In the genomic region with DNA sequence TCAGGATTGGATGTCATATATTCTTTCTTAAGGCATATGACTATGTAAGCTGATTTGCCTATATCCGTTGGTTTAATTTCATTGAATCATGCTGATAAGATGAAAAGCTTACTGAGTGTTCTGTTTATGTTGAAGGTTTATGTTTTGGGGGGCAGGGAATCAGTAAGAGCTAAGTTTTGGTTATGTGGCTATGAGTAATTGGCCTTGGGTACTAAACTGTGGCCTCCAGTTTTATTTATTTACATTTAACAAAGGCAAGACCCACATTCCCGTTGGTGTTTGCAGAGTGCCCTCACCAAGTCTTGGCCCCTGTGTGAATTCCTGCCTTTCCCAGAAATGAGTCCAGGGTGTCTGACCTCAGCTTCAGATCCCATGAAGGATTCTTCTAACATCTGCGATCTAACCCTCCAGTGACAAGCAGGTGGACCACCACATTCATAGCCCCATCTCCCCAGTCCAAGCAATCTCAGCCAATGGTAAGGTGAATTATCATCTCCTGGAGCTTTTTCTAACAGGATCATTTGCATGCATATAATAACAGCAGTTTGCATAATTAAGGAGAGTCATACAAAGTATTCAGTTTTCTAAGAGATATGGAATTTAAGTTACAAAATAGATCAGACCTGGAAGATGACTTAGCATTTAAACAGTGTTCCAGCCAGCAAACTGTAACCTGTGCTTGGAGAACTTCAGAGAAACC, we compare ENCODE assay signal across 18 cellular contexts. TPM values are rescaled to one million over a fixed set of nuclear protein-coding genes. Genes with fewer than 3 reads are reported as not detected.
DNase-seq lines count a peak whose midpoint lies in the region; ATAC-seq, FAIRE-seq and TF ChIP-seq lines count a peak whose summit lies in the region.
"Had no signal": no experiment of that assay in that cellular context is flagged by ENCODE, and none has a peak within 500 bp of the region (broad histone marks: within the 10 kb centered on the region; RNA-seq: fewer than 3 reads in every experiment).

No MANE protein-coding gene starts in this region.

- no peak for TF ChIP-seq EP300 in K562 (IDR thresholded peaks at IDR 0.05; ENCODE audit: low read length)

- ATAC-seq in K562 (no peak), GM21529 (IDR thresholded peaks at IDR 0.05; ENCODE audit: unreplicated experiment) (no peak), HG02938 (IDR thresholded peaks at IDR 0.05; ENCODE audit: unreplicated experiment) (no peak)
- ATAC-seq in CD8-positive, alpha-beta T cell = no peak
- ATAC-seq: SK-N-SH treated with all-trans-retinoic acid at 6 μM for 48 hours had no signal

- TF ChIP-seq CTCF in AG10803 (conservative IDR thresholded peaks at IDR 0.05; ENCODE audit: low read length) (no peak), K562 (IDR thresholded peaks at IDR 0.05 in 2 of 3, conservative IDR thresholded peaks at IDR 0.05 in 1 of 3; ENCODE audit: insufficient read depth in 2 of 3, low read depth in 1 of 3, low read length in 3 of 3) (no peak), nephron progenitor cell (IDR thresholded peaks at IDR 0.05) (no peak)
- TF ChIP-seq CTCF in CD8-positive, alpha-beta T cell (IDR thresholded peaks at IDR 0.05) = no peak

- no peaks in the 10 kb centered on the region for H3K79me2 ChIP-seq in K562 (ENCODE audit: control insufficient read depth, insufficient read depth, low read length)

- POLR2A ChIA-PET in K562 (lab: Yijun Ruan, JAX) = interaction anchor here (0.8 kb wide), 1 partner anchor 39 kb away, joined by 4 read pairs; no protein-coding TSS in a partner anchor
- POLR2A ChIA-PET in CD8-positive, alpha-beta T cell (lab: Charles Lee) = no interaction called here

- H3K4me1 Mint-ChIP-seq in CD8-positive, alpha-beta T cell (ENCODE audit: low read depth) = no peaks in the 10 kb centered on the region
- H3K4me1 Mint-ChIP-seq in nephron progenitor cell = peaks cover 16% of the 10 kb centered on the region
- H3K4me1 Mint-ChIP-seq: activated CD4-positive, alpha-beta memory T cell treated with anti-CD3 and anti-CD28 coated beads, Interleukin-2, amount 10 ng/mL, durations not matched to agents 7 days and 5 days; CD4-positive, CD25-positive, alpha-beta regulatory T cell had no signal

- H3K4me3 ChIP-seq in AG10803 (ENCODE audit: low read length) (no peak overlapping the region), K562 (no peak overlapping the region)
- no peak overlapping the region for H3K4me3 ChIP-seq in CD8-positive, alpha-beta T cell (ENCODE audit: low read depth, low read length)
- H3K4me3 ChIP-seq: HAP-1, tibial artery had no signal

- no peaks in the 10 kb centered on the region for H3K9me3 ChIP-seq in K562 (replicated peaks; ENCODE audit: control insufficient read depth, insufficient read depth, low read depth, low read length)
- no peaks in the 10 kb centered on the region for H3K9me3 ChIP-seq in CD8-positive, alpha-beta T cell (ENCODE audit: low read length)
- H3K9me3 ChIP-seq: HAP-1, tibial artery had no signal

- no peak overlapping the region for H3K9ac ChIP-seq in K562 (ENCODE audit: insufficient read depth in 1 of 2, low read depth in 2 of 2, low read length in 2 of 2)

- no peak overlapping the region for H3K4me3 Mint-ChIP-seq in CD8-positive, alpha-beta T cell
- no peak overlapping the region for H3K4me3 Mint-ChIP-seq in nephron progenitor cell
- H3K4me3 Mint-ChIP-seq: activated CD4-positive, alpha-beta memory T cell treated with anti-CD3 and anti-CD28 coated beads, Interleukin-2, amount 10 ng/mL, durations not matched to agents 7 days and 5 days; brain; CD4-positive, CD25-positive, alpha-beta regulatory T cell had no signal

- H3K4me2 ChIP-seq in K562 (ENCODE audit: insufficient read depth, low read length) = no peak overlapping the region

- H3K9me3 Mint-ChIP-seq in CD8-positive, alpha-beta T cell = no peaks in the 10 kb centered on the region
- no peaks in the 10 kb centered on the region for H3K9me3 Mint-ChIP-seq in nephron progenitor cell
- H3K9me3 Mint-ChIP-seq: activated CD4-positive, alpha-beta memory T cell treated with anti-CD3 and anti-CD28 coated beads, Interleukin-2, amount 10 ng/mL, durations not matched to agents 7 days and 5 days; brain had no signal

- peaks cover 13 to 20% of the 10 kb centered on the region in 2 experiments for H3K27me3 ChIP-seq in K562 (ENCODE audit: control insufficient read depth in 2 of 2, insufficient read depth in 2 of 2, low read length in 2 of 2)
- no peaks in the 10 kb centered on the region for H3K27me3 ChIP-seq in CD8-positive, alpha-beta T cell (ENCODE audit: insufficient read depth, low read length)
- H3K27me3 ChIP-seq: tibial artery had no signal

- in situ Hi-C loops in K562 (cut with MboI) = no loop called here

- TF ChIP-seq POLR2A in K562 (conservative IDR thresholded peaks at IDR 0.05) = no peak

- H3K36me3 ChIP-seq in K562 (ENCODE audit: control insufficient read depth, insufficient read depth, low read length) = no peaks in the 10 kb centered on the region
- H3K36me3 ChIP-seq in CD8-positive, alpha-beta T cell (ENCODE audit: insufficient read depth, low read length) = no peaks in the 10 kb centered on the region
- H3K36me3 ChIP-seq: HAP-1, tibial artery had no signal

- H3K27ac Mint-ChIP-seq in CD8-positive, alpha-beta T cell = no peak overlapping the region
- no peak overlapping the region for H3K27ac Mint-ChIP-seq in nephron progenitor cell
- H3K27ac Mint-ChIP-seq: activated CD4-positive, alpha-beta memory T cell treated with anti-CD3 and anti-CD28 coated beads, Interleukin-2, amount 10 ng/mL, durations not matched to agents 7 days and 5 days; brain; CD4-positive, CD25-positive, alpha-beta regulatory T cell had no signal

- 2% methylated on average over 3 of the region's 3 CpGs for WGBS in K562 (ENCODE audit: insufficient coverage, low coverage, missing lambda C conversion rate)

- H3K27ac ChIP-seq in K562 (ENCODE audit: extremely low read depth, low read depth, low read length) = no peak overlapping the region
- no peak overlapping the region for H3K27ac ChIP-seq in CD8-positive, alpha-beta T cell (ENCODE audit: low read depth, low read length)
- H3K27ac ChIP-seq: tibial artery had no signal

- CTCF ChIA-PET in K562 (lab: Yijun Ruan, JAX; ENCODE audit: low intra/inter-chr PET ratio) = no interaction called here
- CTCF ChIA-PET in CD8-positive, alpha-beta T cell (lab: Charles Lee) = no interaction called here

- H3K36me3 Mint-ChIP-seq in CD8-positive, alpha-beta T cell = no peaks in the 10 kb centered on the region
- H3K36me3 Mint-ChIP-seq in nephron progenitor cell (ENCODE audit: low read depth) = no peaks in the 10 kb centered on the region
- H3K36me3 Mint-ChIP-seq: brain; CD4-positive, CD25-positive, alpha-beta regulatory T cell had no signal

- H2AFZ ChIP-seq in K562 (ENCODE audit: low read depth, low read length) = no peak overlapping the region

- no peak for FAIRE-seq in K562 (lab: Jason Lieb, UNC)

- no peaks in the 10 kb centered on the region for H3K4me1 ChIP-seq in K562 (replicated peaks in 1 of 2; ENCODE audit: control insufficient read depth in 2 of 2, insufficient read depth in 2 of 2, low read length in 2 of 2)
- H3K4me1 ChIP-seq in CD8-positive, alpha-beta T cell (ENCODE audit: insufficient read depth, low read length) = no peaks in the 10 kb centered on the region
- H3K4me1 ChIP-seq: HAP-1 had no signal

- 0 out of 2 replicates have a peak, but pooled peaks cover 4% of the 10 kb centered on the region for H4K20me1 ChIP-seq in K562 (replicated peaks; ENCODE audit: control insufficient read depth, insufficient read depth, low read length)

- DNase-seq in AG10803 (ENCODE audit: low read depth) = peak; percentile 60
- peak; percentile 22 for DNase-seq in LoVo (ENCODE audit: low spot score)
- no peak for DNase-seq in K562 (ENCODE audit: extremely low read depth in 1 of 4, low spot score in 3 of 4)
- peak; percentile 7 for DNase-seq in renal cortical epithelial cell (ENCODE audit: low read depth)
- no peak for DNase-seq in CD8-positive, alpha-beta T cell
- no peak for DNase-seq in nephron progenitor cell
- DNase-seq: activated CD4-positive, alpha-beta memory T cell treated with anti-CD3 and anti-CD28 coated beads, Interleukin-2, amount 10 ng/mL, durations not matched to agents 7 days and 5 days; CD4-positive, CD25-positive, alpha-beta regulatory T cell; effector memory CD4-positive, alpha-beta T cell; kidney glomerular epithelial cell; posterior cingulate gyrus; tibial artery had no signal

- no TSS peak for BruUV-seq in K562 (replicated peaks; lab: Mats Ljungman, UMichigan)

- intact Hi-C loops in K562 (cut with micrococcal nuclease) = no loop called here
- intact Hi-C loops in CD8-positive, alpha-beta T cell (cut with DNase I, micrococcal nuclease) = no loop called here

- H3K27me3 Mint-ChIP-seq in CD8-positive, alpha-beta T cell (ENCODE audit: low read depth) = no peaks in the 10 kb centered on the region
- peaks cover 7% of the 10 kb centered on the region for H3K27me3 Mint-ChIP-seq in nephron progenitor cell (ENCODE audit: low read depth, poor library complexity)

- no peak for TF ChIP-seq RAD21 in K562 (CRISPR knock-in tag; conservative IDR thresholded peaks at IDR 0.05 in 1 of 2, IDR thresholded peaks at IDR 0.05 in 1 of 2)

- H3K9me1 ChIP-seq in K562 (ENCODE audit: control insufficient read depth, insufficient read depth, low read length) = no peaks in the 10 kb centered on the region

RNA-seq across cellular contexts. Expression of gene GLDN, which starts 27.4 kb away (rescaled TPM):
- total RNA-seq in K562 (2011; cell fraction: chromatin; rRNA removed; ENCODE audit: low replicate concordance) = 0.12 and 0.32 TPM in 2 replicates
- total RNA-seq in K562 (2011; cell fraction: nucleolus; rRNA removed) = 0.13 and 0.33 TPM in 2 replicates
- total RNA-seq in K562 (2011; cell fraction: nucleoplasm; rRNA removed) = 0.22 TPM in 1 of 2 replicates, not detected in the other
- total RNA-seq in K562 (2014; rRNA removed) (0.05 and 0.33 TPM in 2 replicates), K562 (2014; rRNA removed; fragmentation: Illumina TruSeq; extraction: Trizol) (0.19 and 0.22 TPM in 2 replicates), K562 (2015; rRNA removed; fragmentation: Illumina TruSeq; extraction: Trizol) (0.19 and 0.33 TPM in 2 replicates), K562 (2021) (0.18 and 0.31 TPM in 2 replicates), renal cortical epithelial cell (not detected in 2 replicates)
- polyA plus RNA-seq in K562 (2011; rRNA removed) (0.21 and 0.23 TPM in 2 replicates), K562 (2014; fragmentation: Illumina TruSeq; extraction: Trizol) (0.21 and 0.22 TPM in 2 replicates), K562 (2014; fragmentation: Nextera tagmentation; extraction: Ambion mirVana) (under 1 TPM; 0.07 to 0.10 TPM), K562 (2014; rRNA removed) (0.05 and 0.77 TPM in 2 replicates)
- 0.09 and 0.10 TPM in 2 replicates for polyA plus RNA-seq in K562 (2011; cell fraction: cytosol; rRNA removed)
- 0.31 and 0.36 TPM in 2 replicates for polyA plus RNA-seq in K562 (2011; cell fraction: nucleus; rRNA removed)
- 0.17 and 0.65 TPM in 2 replicates for polyA plus RNA-seq in K562 (2012)
- 0.21 and 0.42 TPM in 2 replicates for polyA minus RNA-seq in K562 (2011; rRNA and poly(A)+ RNA removed)
- not detected in 2 replicates for polyA minus RNA-seq in K562 (2011; cell fraction: cytosol; rRNA and poly(A)+ RNA removed)
- 0.22 and 0.40 TPM in 2 replicates for polyA minus RNA-seq in K562 (2011; cell fraction: nucleus; rRNA and poly(A)+ RNA removed)
- not detected for total RNA-seq in CD8-positive, alpha-beta T cell
- total RNA-seq: activated CD4-positive, alpha-beta memory T cell treated with anti-CD3 and anti-CD28 coated beads, Interleukin-2, amount 10 ng/mL, durations not matched to agents 7 days and 5 days; CD4-positive, CD25-positive, alpha-beta regulatory T cell; glomerular endothelial cell had no signal
- polyA plus RNA-seq: CD4-positive, CD25-positive, alpha-beta regulatory T cell had no signal

RNA-seq across cellular contexts. Expression of gene CYP19A1, which starts 30.5 kb away (rescaled TPM):
- total RNA-seq in K562 (2011; cell fraction: chromatin; rRNA removed; ENCODE audit: low replicate concordance) = not detected in 2 replicates
- not detected in 2 replicates for total RNA-seq in K562 (2011; cell fraction: nucleolus; rRNA removed)
- not detected in 2 replicates for total RNA-seq in K562 (2011; cell fraction: nucleoplasm; rRNA removed)
- 0.16 TPM in 1 of 2 replicates, not detected in the other for total RNA-seq in K562 (2014; rRNA removed)
- 0.35 TPM in 1 of 2 replicates, not detected in the other for total RNA-seq in K562 (2014; rRNA removed; fragmentation: Illumina TruSeq; extraction: Trizol)
- total RNA-seq in K562 (2015; rRNA removed; fragmentation: Illumina TruSeq; extraction: Trizol) = 0.18 TPM in 1 of 2 replicates, not detected in the other
- total RNA-seq in K562 (2021) = 0.44 and 1.6 TPM in 2 replicates
- 0.03 and 0.50 TPM in 2 replicates for polyA plus RNA-seq in K562 (2011; rRNA removed)
- not detected in 2 replicates for polyA plus RNA-seq in K562 (2011; cell fraction: cytosol; rRNA removed)
- 0.27 TPM in 1 of 2 replicates, not detected in the other for polyA plus RNA-seq in K562 (2011; cell fraction: nucleus; rRNA removed)
- 0.21 and 1.1 TPM in 2 replicates for polyA plus RNA-seq in K562 (2012)
- 0.16 and 0.43 TPM in 2 replicates for polyA plus RNA-seq in K562 (2014; fragmentation: Illumina TruSeq; extraction: Trizol)
- under 1 TPM; 0.55 to 0.63 TPM for polyA plus RNA-seq in K562 (2014; fragmentation: Nextera tagmentation; extraction: Ambion mirVana)
- not detected in 2 replicates for polyA plus RNA-seq in K562 (2014; rRNA removed)
- polyA minus RNA-seq in K562 (2011; rRNA and poly(A)+ RNA removed) = not detected in 2 replicates
- not detected in 2 replicates for polyA minus RNA-seq in K562 (2011; cell fraction: cytosol; rRNA and poly(A)+ RNA removed)
- polyA minus RNA-seq in K562 (2011; cell fraction: nucleus; rRNA and poly(A)+ RNA removed) = 0.40 TPM in 1 of 2 replicates, not detected in the other
- total RNA-seq in renal cortical epithelial cell = not detected in 2 replicates
- total RNA-seq in CD8-positive, alpha-beta T cell = not detected
- total RNA-seq: activated CD4-positive, alpha-beta memory T cell treated with anti-CD3 and anti-CD28 coated beads, Interleukin-2, amount 10 ng/mL, durations not matched to agents 7 days and 5 days; glomerular endothelial cell had no signal
- polyA plus RNA-seq: CD4-positive, CD25-positive, alpha-beta regulatory T cell had no signal

Comparison
In these comparisons a context has a peak if more than half of its experiments do, and no peak if none do; other contexts are left out.
1. DNase-seq: peak in AG10803 (single experiment), LoVo (single experiment) and renal cortical epithelial cell (single experiment); none in K562 (0 of 4), CD8-positive, alpha-beta T cell (0 of 7) and nephron progenitor cell (single experiment).